8 cellular contexts compared by ENCODE assay signal in the genomic region with DNA sequence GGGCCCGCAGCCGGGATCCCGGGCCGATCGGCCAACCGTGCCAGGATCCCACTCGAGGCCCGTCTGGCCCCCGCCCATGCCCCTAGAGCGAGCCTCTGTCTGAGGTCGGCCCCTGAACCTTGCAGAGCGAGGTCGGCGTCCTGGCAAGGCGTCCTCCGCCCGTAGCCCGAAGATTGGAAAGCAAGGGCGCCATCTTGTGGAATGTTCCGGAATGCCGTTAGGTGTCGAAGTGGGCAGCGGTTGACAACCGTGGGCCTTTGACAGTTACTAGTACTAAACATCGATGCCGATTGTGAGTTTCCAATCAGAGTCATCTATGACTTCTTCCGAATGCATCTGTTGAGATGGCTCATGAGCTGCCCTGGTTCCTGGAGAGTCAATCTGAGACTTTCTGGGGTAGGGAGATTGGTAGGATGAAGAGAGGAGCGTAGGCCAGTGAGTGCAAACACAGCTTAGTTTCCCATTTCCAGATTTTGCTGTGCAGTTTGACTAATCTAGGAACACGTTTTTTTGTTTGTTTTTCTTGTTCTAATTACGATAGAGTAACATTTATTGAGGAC. TPM values are rescaled to one million over a fixed set of nuclear protein-coding genes. Genes with fewer than 3 reads are reported as not detected.
DNase-seq lines count a peak whose midpoint lies in the region; ATAC-seq and TF ChIP-seq lines count a peak whose summit lies in the region.

No MANE protein-coding gene starts in this region.

- peak; percentile 81 for ATAC-seq in HG02943 (IDR thresholded peaks at IDR 0.05; ENCODE audit: low read depth, unreplicated experiment)

- H3K4me3 Mint-ChIP-seq in brain, result peak overlapping the region; percentile 65 to 94 (median 74)

- DNase-seq in NCI-H2081 (lab: John Stamatoyannopoulos, UW) (peak; percentile 73 to 75), NCI-H2081 treated with DMSO at 0.1 percent for 48 hours (lab: John Stamatoyannopoulos, UW) (no peak), NCI-H187 treated with DMSO at 0.1 percent for 48 hours (lab: John Stamatoyannopoulos, UW) (peak; percentile 57), UCSD-AML1 (lab: John Stamatoyannopoulos, UW; ENCODE audit: unreplicated experiment) (peak; percentile 93), skeletal muscle cell (ENCODE audit: low read depth) (peak; percentile 44)

- peak; percentile 94 to 95 for TF ChIP-seq CTCF in brain (conservative IDR thresholded peaks at IDR 0.05)

- peaks cover 28% of the 10 kb centered on the region for H3K27me3 Mint-ChIP-seq in brain

- H3K4me1 Mint-ChIP-seq in brain, result peaks cover 49% of the 10 kb centered on the region

- peaks cover 35% of the 10 kb centered on the region for H3K36me3 Mint-ChIP-seq in brain

- peak overlapping the region; percentile 83 for H3K4me3 ChIP-seq in iPS-11a (ENCODE audit: low read depth, low read length)
- H3K4me3 ChIP-seq in skeletal muscle cell (ENCODE audit: low read depth, low read length), result peak overlapping the region; percentile 90

- H3K27ac Mint-ChIP-seq in brain, result peak overlapping the region; percentile 79 to 95 (median 92)

- no peaks in the 10 kb centered on the region for H3K9me3 Mint-ChIP-seq in brain

RNA-seq across cellular contexts. Expression of a gene that starts 0.9 kb away (rescaled TPM):
- 6.1 TPM for polyA plus RNA-seq in brain (ENCODE audit: insufficient read depth, low read depth, low replicate concordance)

RNA-seq across cellular contexts. Expression of a gene that starts 30.4 kb away (rescaled TPM):
- not detected for polyA plus RNA-seq in brain (ENCODE audit: insufficient read depth, low read depth, low replicate concordance)
